Comparison of ENCODE assay signal across 8 cellular contexts in the genomic region with DNA sequence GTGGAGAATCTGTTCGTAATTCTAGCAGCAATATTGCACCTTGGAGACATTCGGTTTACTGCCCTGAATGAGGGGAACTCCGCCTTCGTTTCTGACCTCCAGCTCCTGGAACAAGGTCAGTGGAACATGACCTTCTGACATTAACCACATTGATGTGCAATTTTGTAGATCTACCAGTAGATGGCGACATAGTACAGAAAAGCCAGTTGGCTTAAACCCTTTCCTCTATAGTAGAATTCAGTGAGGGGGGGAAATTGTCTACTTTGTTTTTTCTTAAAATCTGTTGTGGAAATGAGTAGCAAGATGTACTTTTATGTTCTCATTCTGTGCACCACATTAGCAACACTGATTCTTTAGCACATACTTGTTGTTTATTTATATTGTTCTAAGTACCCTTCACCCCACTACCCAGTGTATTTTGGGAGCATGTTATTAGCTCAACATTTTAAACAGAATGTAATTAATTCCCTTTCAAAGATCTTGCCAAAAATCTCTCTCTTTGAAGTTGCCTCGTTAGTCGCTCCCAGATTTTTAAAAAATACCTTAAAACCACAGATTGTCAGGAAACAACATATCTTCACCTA.
DNase-seq lines count a peak whose midpoint lies in the region; ATAC-seq, FAIRE-seq and TF ChIP-seq lines count a peak whose summit lies in the region.

No MANE protein-coding gene starts in this region.

- ATAC-seq in HG03521 (IDR thresholded peaks at IDR 0.05; ENCODE audit: unreplicated experiment), result no peak

- no peak for TF ChIP-seq POLR2A in endothelial cell of umbilical vein (IDR thresholded peaks at IDR 0.05; ENCODE audit: low read depth, low read length)

- no peaks in the 10 kb centered on the region for H3K9me1 ChIP-seq in endothelial cell of umbilical vein (replicated peaks; ENCODE audit: control insufficient read depth, extremely low read depth, insufficient read depth, low read length)

- no peak overlapping the region for H2AFZ ChIP-seq in endothelial cell of umbilical vein (ENCODE audit: low read depth, low read length)

- no peaks in the 10 kb centered on the region for H3K27me3 ChIP-seq in AG04450 (ENCODE audit: control insufficient read depth, insufficient read depth, low read length)
- no peaks in the 10 kb centered on the region for H3K27me3 ChIP-seq in HAP-1 (ENCODE audit: low read depth)
- no peaks in the 10 kb centered on the region for H3K27me3 ChIP-seq in endothelial cell of umbilical vein (ENCODE audit: control insufficient read depth in 2 of 2, insufficient read depth in 2 of 2, low read length in 2 of 2)

- no peaks in the 10 kb centered on the region for H3K4me1 ChIP-seq in HAP-1
- peaks cover 8% of the 10 kb centered on the region for H3K4me1 ChIP-seq in endothelial cell of umbilical vein (ENCODE audit: control insufficient read depth, extremely low read depth, insufficient read depth, low read length)

- POLR2A ChIA-PET in AG04450 (lab: Yijun Ruan, JAX), result no interaction called here
- POLR2A ChIA-PET in endothelial cell of umbilical vein (lab: Charles Lee), result no interaction called here

- H3K4me3 ChIP-seq in AG04450 (ENCODE audit: low read depth, low read length) (no peak overlapping the region), GM12864 (ENCODE audit: low read depth, low read length) (no peak overlapping the region), HAP-1 (no peak overlapping the region), endothelial cell of umbilical vein (replicated peaks in 1 of 3; ENCODE audit: insufficient read depth in 1 of 3, low read depth in 1 of 3, low read length in 3 of 3) (no peak overlapping the region)

- FAIRE-seq in endothelial cell of umbilical vein (lab: Jason Lieb, UNC), result peak; percentile 47

- H3K27ac ChIP-seq in AG04450 (ENCODE audit: low read depth, low read length), result no peak overlapping the region
- no peak overlapping the region for H3K27ac ChIP-seq in endothelial cell of umbilical vein (ENCODE audit: insufficient read depth, low read depth, low read length)

- in situ Hi-C loops in HAP-1 (cut with MboI; ENCODE audit: low sequenced_read_pairs), result loop anchor here (10.0 to 25.0 kb wide), 2 partner anchors 1153 to 1451 kb away; no protein-coding TSS in a partner anchor

- H3K9me3 ChIP-seq in AG04450 (ENCODE audit: control insufficient read depth, insufficient read depth, low read length) (no peaks in the 10 kb centered on the region), HAP-1 (no peaks in the 10 kb centered on the region), endothelial cell of umbilical vein (replicated peaks; ENCODE audit: control insufficient read depth, insufficient read depth, low read length) (no peaks in the 10 kb centered on the region)

- H3K4me2 ChIP-seq in endothelial cell of umbilical vein (ENCODE audit: insufficient read depth, low read length), result no peak overlapping the region

- BruUV-seq in endothelial cell of umbilical vein (replicated peaks; lab: Mats Ljungman, UMichigan), result no TSS peak

- intact Hi-C loops in endothelial cell of umbilical vein (cut with micrococcal nuclease), result loop anchor here (1.0 to 10.0 kb wide), 7 partner anchors 46 to 1155 kb away; no protein-coding TSS in a partner anchor

- CTCF ChIA-PET in AG04450 (lab: Charles Lee), result interaction anchor here (0.6 to 3.1 kb wide), 30 partner anchors 11 to 1254 kb away, joined by 3 to 19 read pairs (median 4); no protein-coding TSS in a partner anchor
- CTCF ChIA-PET in endothelial cell of umbilical vein (lab: Charles Lee), result interaction anchor here (0.6 to 3.4 kb wide), 26 partner anchors 9 to 1191 kb away, joined by 3 to 46 read pairs (median 3); no protein-coding TSS in a partner anchor

- no peak overlapping the region for H3K9ac ChIP-seq in endothelial cell of umbilical vein (replicated peaks; ENCODE audit: extremely low read depth, insufficient read depth, low read length)

- no peaks in the 10 kb centered on the region for H3K79me2 ChIP-seq in endothelial cell of umbilical vein (ENCODE audit: control insufficient read depth, insufficient read depth, low read length)

- no peaks in the 10 kb centered on the region for H4K20me1 ChIP-seq in endothelial cell of umbilical vein (replicated peaks; ENCODE audit: control insufficient read depth, extremely low read depth, insufficient read depth, low read length)

- H3K36me3 ChIP-seq in HAP-1 (replicated peaks), result no peaks in the 10 kb centered on the region
- H3K36me3 ChIP-seq in endothelial cell of umbilical vein (ENCODE audit: control insufficient read depth in 2 of 2, extremely low read depth in 1 of 2, insufficient read depth in 2 of 2, low read length in 2 of 2), result no peaks in the 10 kb centered on the region

- DNase-seq in AG04450 (ENCODE audit: low read depth, low spot score) (no peak), GM12864 (ENCODE audit: low read depth) (no peak), HAP-1 (ENCODE audit: low spot score in 2 of 2) (peak; percentile 8 to 55), RPMI8226 (peak; percentile 50), endothelial cell of umbilical vein (ENCODE audit: low read depth, low spot score) (peak; percentile 60), middle frontal gyrus (ENCODE audit: extremely low spot score, low spot score) (peak; percentile 25)

- dilution Hi-C loops in endothelial cell of umbilical vein (cut with MboI; ENCODE audit: extremely low pct_ligation_motif_present, low sequenced_read_pairs), result no loop called here

- TF ChIP-seq CTCF in AG04450 (IDR thresholded peaks at IDR 0.05; ENCODE audit: low read depth, low read length) (peak; percentile 82), GM12864 (IDR thresholded peaks at IDR 0.05; ENCODE audit: low read depth, low read length, missing control alignments) (peak; percentile 71), LNCAP (IDR thresholded peaks at IDR 0.05) (peak; percentile 63), endothelial cell of umbilical vein (IDR thresholded peaks at IDR 0.05; ENCODE audit: extremely low read depth in 1 of 2, insufficient read depth in 1 of 2, low read depth in 1 of 2, low read length in 2 of 2) (peak; percentile 49 to 67)

TF ChIP-seq in endothelial cell of umbilical vein, 7 proteins besides CTCF, POLR2A, EP300 and RAD21:
- TF ChIP-seq, protein P1, sequence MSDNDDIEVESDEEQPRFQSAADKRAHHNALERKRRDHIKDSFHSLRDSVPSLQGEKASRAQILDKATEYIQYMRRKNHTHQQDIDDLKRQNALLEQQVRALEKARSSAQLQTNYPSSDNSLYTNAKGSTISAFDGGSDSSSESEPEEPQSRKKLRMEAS (IDR thresholded peaks at IDR 0.05; ENCODE audit: insufficient read depth, insufficient read length), result no peak
- TF ChIP-seq EZH2 (IDR thresholded peaks at IDR 0.05; ENCODE audit: borderline replicate concordance, low read depth, low read length, severe bottlenecking) (no peak), FOS (IDR thresholded peaks at IDR 0.05; ENCODE audit: borderline replicate concordance, insufficient read depth, low read length) (no peak), JUN (IDR thresholded peaks at IDR 0.05; ENCODE audit: borderline replicate concordance, insufficient read depth, insufficient read length, low read depth) (no peak), GATA2 (IDR thresholded peaks at IDR 0.05; ENCODE audit: insufficient read depth, insufficient read length, low read depth, low read length) (no peak), POLR2AphosphoS5 (IDR thresholded peaks at IDR 0.05; ENCODE audit: insufficient read depth, low read depth, low read length) (no peak), MYC (IDR thresholded peaks at IDR 0.05; ENCODE audit: low read depth, low read length) (no peak)

Comparison
In these comparisons a context has a peak if more than half of its experiments do, and no peak if none do; other contexts are left out.
1. DNase-seq: peak in HAP-1 (2 of 2), RPMI8226 (single experiment), endothelial cell of umbilical vein (single experiment) and middle frontal gyrus (single experiment); none in AG04450 (single experiment) and GM12864 (single experiment).
2. Peak in every context shown above with its lines, with median percentiles within 50 percentile points of each other: CTCF ChIP-seq.